Comparison of ENCODE assay signal across 19 cellular contexts in genomic region chr17:6714315-6714874, GRCh38. TPM values are rescaled to one million over a fixed set of nuclear protein-coding genes. Genes with fewer than 3 reads are reported as not detected.
DNase-seq lines count a peak whose midpoint lies in the region; ATAC-seq, FAIRE-seq and TF ChIP-seq lines count a peak whose summit lies in the region.
"Had no signal": no experiment of that assay in that cellular context is flagged by ENCODE, and none has a peak within 500 bp of the region (broad histone marks: within the 10 kb centered on the region; RNA-seq: fewer than 3 reads in every experiment).

No MANE protein-coding gene starts in this region.

- no peaks in the 10 kb centered on the region for H3K36me3 Mint-ChIP-seq in activated naive CD8-positive, alpha-beta T cell
- no peaks in the 10 kb centered on the region for H3K36me3 Mint-ChIP-seq in activated naive CD8-positive, alpha-beta T cell treated with anti-CD3 and anti-CD28 coated beads, Interleukin-2, amount 50 U/mL, for 24 hours (ENCODE audit: low read depth)
- H3K36me3 Mint-ChIP-seq in astrocyte (ENCODE audit: low read depth, unreplicated experiment): no peaks in the 10 kb centered on the region

- H3K4me2 ChIP-seq in astrocyte (ENCODE audit: low read length): no peak overlapping the region

- no peaks in the 10 kb centered on the region for H3K4me1 ChIP-seq in astrocyte (ENCODE audit: insufficient read depth, low read length)
- H3K4me1 ChIP-seq in subcutaneous abdominal adipose tissue (ENCODE audit: control insufficient read depth in 5 of 5, insufficient read depth in 5 of 5, low read length in 5 of 5): peaks cover 0 to 16% (median 14%) of the 10 kb centered on the region in 5 donors
- no peaks in the 10 kb centered on the region for H3K4me1 ChIP-seq in pancreas

- no peak overlapping the region for H3K27ac Mint-ChIP-seq in activated naive CD8-positive, alpha-beta T cell
- no peak overlapping the region for H3K27ac Mint-ChIP-seq in activated naive CD8-positive, alpha-beta T cell treated with anti-CD3 and anti-CD28 coated beads, Interleukin-2, amount 50 U/mL, for 24 hours
- no peak overlapping the region for H3K27ac Mint-ChIP-seq in astrocyte (ENCODE audit: unreplicated experiment)
- H3K27ac Mint-ChIP-seq: activated naive CD4-positive, alpha-beta T cell treated with anti-CD3 and anti-CD28 coated beads, Interleukin-2, amount 50 U/mL, for 72 hours had no signal

- intact Hi-C loops in pancreas (cut with DNase I): no loop called here

- H3K9me3 Mint-ChIP-seq in activated naive CD8-positive, alpha-beta T cell (ENCODE audit: low read depth): no peaks in the 10 kb centered on the region
- H3K9me3 Mint-ChIP-seq in activated naive CD8-positive, alpha-beta T cell treated with anti-CD3 and anti-CD28 coated beads, Interleukin-2, amount 50 U/mL, for 24 hours: peaks cover 4% of the 10 kb centered on the region
- H3K9me3 Mint-ChIP-seq in astrocyte (ENCODE audit: unreplicated experiment): peaks cover 15% of the 10 kb centered on the region

- TF ChIP-seq CTCF in astrocyte (IDR thresholded peaks at IDR 0.05; ENCODE audit: insufficient read depth, low read depth, low read length) (no peak), pancreas (IDR thresholded peaks at IDR 0.05) (no peak)

- H3K36me3 ChIP-seq in astrocyte (ENCODE audit: insufficient read depth, low read length) (no peaks in the 10 kb centered on the region), subcutaneous abdominal adipose tissue (ENCODE audit: control insufficient read depth in 5 of 5, insufficient read depth in 5 of 5, low read length in 5 of 5) (no peaks in the 10 kb centered on the region), pancreas (no peaks in the 10 kb centered on the region)
- H3K36me3 ChIP-seq: cardiac muscle cell, left lung, sigmoid colon, upper lobe of right lung had no signal

- no peak for ATAC-seq in activated naive CD8-positive, alpha-beta T cell treated with anti-CD3 and anti-CD28 coated beads, Interleukin-2, amount 50 U/mL, for 24 hours
- ATAC-seq in pancreas (no peak), GM21423 (IDR thresholded peaks at IDR 0.05; ENCODE audit: unreplicated experiment) (no peak)

- peak overlapping the region; percentile 71 for H2AFZ ChIP-seq in astrocyte (ENCODE audit: low read depth, low read length)

- peak overlapping the region; percentile 81 for H3K4me3 Mint-ChIP-seq in activated naive CD8-positive, alpha-beta T cell
- H3K4me3 Mint-ChIP-seq in activated naive CD8-positive, alpha-beta T cell treated with anti-CD3 and anti-CD28 coated beads, Interleukin-2, amount 50 U/mL, for 24 hours: no peak overlapping the region
- peak overlapping the region; percentile 79 for H3K4me3 Mint-ChIP-seq in astrocyte (ENCODE audit: unreplicated experiment)

- H3K9me3 ChIP-seq in astrocyte (ENCODE audit: insufficient read depth, low read depth, low read length) (no peaks in the 10 kb centered on the region), subcutaneous abdominal adipose tissue (ENCODE audit: control insufficient read depth in 5 of 5, low read length in 5 of 5) (peaks cover 0 to 12% (median 4%) of the 10 kb centered on the region in 5 donors), pancreas (no peaks in the 10 kb centered on the region)
- H3K9me3 ChIP-seq: left lung, upper lobe of right lung had no signal

- H3K9ac ChIP-seq in astrocyte (ENCODE audit: low read length) (no peak overlapping the region), subcutaneous abdominal adipose tissue (ENCODE audit: low read length in 5 of 5) (no peak overlapping the region)

- peaks cover 38% of the 10 kb centered on the region for H3K27me3 Mint-ChIP-seq in activated naive CD8-positive, alpha-beta T cell
- H3K27me3 Mint-ChIP-seq in activated naive CD8-positive, alpha-beta T cell treated with anti-CD3 and anti-CD28 coated beads, Interleukin-2, amount 50 U/mL, for 24 hours: peaks cover 58% of the 10 kb centered on the region
- H3K27me3 Mint-ChIP-seq in astrocyte (ENCODE audit: low read depth, unreplicated experiment): peaks cover 38% of the 10 kb centered on the region

- no peak for DNase-seq in activated naive CD8-positive, alpha-beta T cell treated with anti-CD3 and anti-CD28 coated beads, Interleukin-2, amount 50 U/mL, for 24 hours
- DNase-seq in astrocyte (ENCODE audit: low read depth) (no peak), mesenteric fat pad (ENCODE audit: low spot score) (peak; percentile 47), pancreas (no peak), HuH-7 (ENCODE audit: low spot score) (no peak)
- DNase-seq: COR-L47; effector memory CD4-positive, alpha-beta T cell; left lung; MV-4-11; sigmoid colon; stimulated activated CD4-positive, alpha-beta T cell treated with anti-CD3 and anti-CD28 coated beads, Interleukin-4, amount 100 ng/mL, for 24 hours; upper lobe of right lung had no signal

- H3K27ac ChIP-seq in astrocyte (ENCODE audit: low read depth, low read length) (no peak overlapping the region), subcutaneous abdominal adipose tissue (ENCODE audit: low read depth, low read length) (no peak overlapping the region), pancreas (no peak overlapping the region)
- H3K27ac ChIP-seq: cardiac muscle cell, left lung, sigmoid colon, upper lobe of right lung had no signal

- 63 to 68% methylated on average over 7 of the region's 7 CpGs for whole genome bisulfite sequencing in pancreas, 2 donors

- no peaks in the 10 kb centered on the region for H3K79me2 ChIP-seq in astrocyte (ENCODE audit: insufficient read depth, low read length)

- peaks cover 17% of the 10 kb centered on the region for H3K4me1 Mint-ChIP-seq in activated naive CD8-positive, alpha-beta T cell (ENCODE audit: low read depth)
- peaks cover 9% of the 10 kb centered on the region for H3K4me1 Mint-ChIP-seq in activated naive CD8-positive, alpha-beta T cell treated with anti-CD3 and anti-CD28 coated beads, Interleukin-2, amount 50 U/mL, for 24 hours
- H3K4me1 Mint-ChIP-seq in astrocyte (ENCODE audit: low read depth, unreplicated experiment): peaks cover 7% of the 10 kb centered on the region

- FAIRE-seq in astrocyte (lab: Jason Lieb, UNC) (no peak), pancreas (lab: Jason Lieb, UNC) (no peak)
- FAIRE-seq: GM12891, H54 had no signal

- H3K27me3 ChIP-seq in astrocyte (ENCODE audit: insufficient read depth, low read length) (peaks cover 10% of the 10 kb centered on the region), subcutaneous abdominal adipose tissue (ENCODE audit: control insufficient read depth in 5 of 5, insufficient read depth in 4 of 5, low read length in 5 of 5) (peaks cover 19 to 26% (median 21%) of the 10 kb centered on the region in 5 donors), pancreas (peaks cover 0 to 6% (median 4%) of the 10 kb centered on the region in 4 donors)

- H3K4me3 ChIP-seq in astrocyte (ENCODE audit: insufficient read depth, low read depth, low read length): no peak overlapping the region
- H3K4me3 ChIP-seq in subcutaneous abdominal adipose tissue (ENCODE audit: low read depth in 1 of 5, low read length in 5 of 5): peak overlapping the region in 3 of 5 donors; percentile 6 to 56 (median 56)
- no peak overlapping the region for H3K4me3 ChIP-seq in pancreas

- H4K20me1 ChIP-seq in astrocyte (ENCODE audit: insufficient read depth, low read length): no peaks in the 10 kb centered on the region

RNA-seq across cellular contexts. Expression of gene SLC13A5, which starts 1.2 kb away (rescaled TPM):
- total RNA-seq in astrocyte (6.9 and 13.2 TPM in 2 replicates), mesenteric fat pad (0.48 TPM), pancreas (under 1 TPM in 2 of 6 donors, not detected in 4; 0.34 to 0.47 TPM)
- polyA plus RNA-seq in pancreas: under 1 TPM; 0.15 to 0.16 TPM
- total RNA-seq: activated naive CD4-positive, alpha-beta T cell treated with anti-CD3 and anti-CD28 coated beads, Interleukin-2, amount 50 U/mL, for 72 hours; upper lobe of right lung had no signal

RNA-seq across cellular contexts. Expression of gene XAF1, which starts 41.5 kb away (rescaled TPM):
- total RNA-seq in astrocyte (50.9 and 69.6 TPM in 2 replicates), mesenteric fat pad (99.1 TPM), pancreas (10 to 100 TPM in 2 of 6 donors, 1 to 10 TPM in 4; 1.5 to 13.1 (median 4.1) TPM)
- polyA plus RNA-seq in pancreas: 10 to 100 TPM; 11.8 to 12.8 TPM
- total RNA-seq: cardiac muscle cell had no signal
- polyA plus RNA-seq: cardiac muscle cell had no signal

Comparison
In these comparisons a context has a peak if more than half of its experiments do, and no peak if none do; other contexts are left out.
1. H3K4me3 ChIP-seq: peak in subcutaneous abdominal adipose tissue (3 of 5); none in astrocyte (single experiment) and pancreas (0 of 4).